In the genomic region with DNA sequence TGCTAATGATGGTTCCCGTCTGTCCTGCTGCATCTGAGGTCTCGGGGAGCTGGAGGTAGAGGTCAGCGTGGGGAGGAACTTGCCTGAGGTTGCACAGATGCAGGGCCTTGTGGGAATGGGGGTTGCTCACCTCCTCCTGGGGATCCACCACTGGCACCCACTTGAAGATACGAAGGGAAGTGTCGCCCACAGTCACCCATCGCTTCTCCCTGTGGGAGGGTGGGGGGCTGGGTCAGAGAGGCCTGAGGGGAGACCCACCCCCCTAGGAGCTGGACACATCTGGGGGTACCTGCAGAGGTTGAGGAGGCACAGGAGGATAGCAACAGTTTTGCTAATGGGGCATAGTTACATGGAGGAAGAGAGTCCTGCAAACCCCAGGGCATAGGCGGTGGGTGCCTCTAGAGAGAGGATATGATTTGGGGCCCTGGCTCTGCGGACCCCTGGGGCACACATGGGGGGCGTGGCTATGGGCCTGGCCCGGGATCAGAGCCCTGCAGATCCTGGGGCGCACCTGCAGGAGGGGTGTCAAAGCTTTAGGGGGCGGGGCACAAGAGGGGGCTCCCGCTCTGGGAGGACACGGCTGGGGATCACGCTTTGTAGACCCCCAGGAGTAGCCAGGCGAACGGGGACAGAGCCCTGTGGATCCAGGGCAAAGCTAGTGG, we compare ENCODE assay signal across 8 cellular contexts. TPM values are rescaled to one million over a fixed set of nuclear protein-coding genes. Genes with fewer than 3 reads are reported as not detected.
DNase-seq lines count a peak whose midpoint lies in the region; ATAC-seq and TF ChIP-seq lines count a peak whose summit lies in the region.

No MANE protein-coding gene starts in this region.

- peaks cover 0 to 34% (median 11%) of the 10 kb centered on the region in 3 donors for H3K36me3 Mint-ChIP-seq in CD8-positive, alpha-beta memory T cell
- H3K36me3 Mint-ChIP-seq in T-cell: peaks cover 13% of the 10 kb centered on the region

- H3K9me3 ChIP-seq in CD8-positive, alpha-beta memory T cell (ENCODE audit: low read length): no peaks in the 10 kb centered on the region
- H3K9me3 ChIP-seq in esophagus (ENCODE audit: control insufficient read depth in 2 of 2, insufficient read depth in 1 of 2, low read depth in 1 of 2, low read length in 1 of 2) (no peaks in the 10 kb centered on the region), parathyroid adenoma (ENCODE audit: control insufficient read depth, low read length) (no peaks in the 10 kb centered on the region)

- H3K27ac ChIP-seq in CD8-positive, alpha-beta memory T cell (ENCODE audit: low read depth, low read length): peak overlapping the region; percentile 64
- H3K27ac ChIP-seq in esophagus (ENCODE audit: low read depth in 2 of 2, low read length in 1 of 2): peak overlapping the region; percentile 95 to 100
- H3K27ac ChIP-seq in parathyroid adenoma: peak overlapping the region; percentile 62

- peak overlapping the region; percentile 86 for H2AFZ ChIP-seq in parathyroid adenoma

- peak overlapping the region; percentile 35 to 97 (median 86) for H3K27ac Mint-ChIP-seq in CD8-positive, alpha-beta memory T cell
- peak overlapping the region; percentile 89 to 96 for H3K27ac Mint-ChIP-seq in T-cell

- no peak for TF ChIP-seq CTCF in parathyroid adenoma (IDR thresholded peaks at IDR 0.05)

- H3K79me2 ChIP-seq in parathyroid adenoma: peaks cover 9% of the 10 kb centered on the region

- POLR2A ChIA-PET in CD8-positive, alpha-beta memory T cell (lab: Charles Lee): interaction anchor here (1.5 to 1.8 kb wide), 3 partner anchors 9 to 19 kb away, joined by 3 to 6 read pairs (median 5); no protein-coding TSS in a partner anchor
- POLR2A ChIA-PET in T-cell (lab: Charles Lee): no interaction called here

- H3K4me2 ChIP-seq in parathyroid adenoma (ENCODE audit: low read length): peak overlapping the region; percentile 98

- H3K27me3 ChIP-seq in CD8-positive, alpha-beta memory T cell (ENCODE audit: insufficient read depth, low read length, poor library complexity, severe bottlenecking): no peaks in the 10 kb centered on the region
- no peaks in the 10 kb centered on the region for H3K27me3 ChIP-seq in esophagus (ENCODE audit: control insufficient read depth in 1 of 2, insufficient read depth in 2 of 2, low read length in 2 of 2)
- no peaks in the 10 kb centered on the region for H3K27me3 ChIP-seq in parathyroid adenoma (ENCODE audit: control insufficient read depth, insufficient read depth, low read length)

- H3K4me3 Mint-ChIP-seq in CD8-positive, alpha-beta memory T cell: peak overlapping the region; percentile 83 to 94 (median 87)
- peak overlapping the region; percentile 81 to 90 (median 87) for H3K4me3 Mint-ChIP-seq in T-cell

- ATAC-seq in GM21825 (IDR thresholded peaks at IDR 0.05; ENCODE audit: unreplicated experiment): peak; percentile 6
- peak; percentile 7 to 15 (median 12) for ATAC-seq in T-cell (replicated peaks in 1 of 4)
- no peak for ATAC-seq in HG02678 (IDR thresholded peaks at IDR 0.05; ENCODE audit: unreplicated experiment)

- H3K4me3 ChIP-seq in CD8-positive, alpha-beta memory T cell (ENCODE audit: low read length): peak overlapping the region; percentile 79
- H3K4me3 ChIP-seq in esophagus (ENCODE audit: low read depth in 1 of 2, low read length in 2 of 2) (peak overlapping the region; percentile 67 to 83), parathyroid adenoma (ENCODE audit: low read depth, low read length) (peak overlapping the region; percentile 83)

- peaks cover 43 to 59% (median 51%) of the 10 kb centered on the region in 3 donors for H3K4me1 Mint-ChIP-seq in CD8-positive, alpha-beta memory T cell
- H3K4me1 Mint-ChIP-seq in T-cell: peaks cover 40 to 47% (median 45%) of the 10 kb centered on the region in 3 donors

- DNase-seq in CD8-positive, alpha-beta memory T cell: peak; percentile 17 to 67 (median 33)
- DNase-seq in T-cell: peak in 1 of 34 experiments; percentile 11
- no peak for DNase-seq in NCI-H748 treated with DMSO at 0.1 percent for 48 hours (lab: John Stamatoyannopoulos, UW)
- no peak for DNase-seq in stimulated activated CD4-positive, alpha-beta T cell treated with anti-CD3 and anti-CD28 coated beads, Interleukin-4, amount 100 ng/mL, for 4 hours

- CTCF ChIA-PET in CD8-positive, alpha-beta memory T cell (lab: Charles Lee): interaction anchor here (0.5 to 5.8 kb wide), 6 partner anchors 8 to 170 kb away, joined by 3 to 33 read pairs (median 4); no protein-coding TSS in a partner anchor
- CTCF ChIA-PET in T-cell (lab: Charles Lee): interaction anchor here in 1 of 2 donors (0.8 kb wide), 1 partner anchor 49 kb away, joined by 4 read pairs; no protein-coding TSS in a partner anchor

- WGBS in esophagus, 2 donors: 4 to 9% methylated on average over 13 to 17 of the region's 17 CpGs

- peaks cover 19% of the 10 kb centered on the region for H3K4me1 ChIP-seq in CD8-positive, alpha-beta memory T cell (ENCODE audit: insufficient read depth, low read length)
- peaks cover 2 to 24% of the 10 kb centered on the region in 2 donors for H3K4me1 ChIP-seq in esophagus (ENCODE audit: control insufficient read depth in 2 of 2, insufficient read depth in 2 of 2, low read length in 1 of 2)
- peaks cover 21% of the 10 kb centered on the region for H3K4me1 ChIP-seq in parathyroid adenoma

- peaks cover 6% of the 10 kb centered on the region for H3K36me3 ChIP-seq in CD8-positive, alpha-beta memory T cell (ENCODE audit: insufficient read depth, low read length)
- H3K36me3 ChIP-seq in esophagus (ENCODE audit: control insufficient read depth in 2 of 2, insufficient read depth in 2 of 2, low read length in 1 of 2) (peaks cover 3 to 7% of the 10 kb centered on the region in 2 donors), parathyroid adenoma (ENCODE audit: control insufficient read depth, insufficient read depth, low read length) (no peaks in the 10 kb centered on the region)

- H3K9me3 Mint-ChIP-seq in CD8-positive, alpha-beta memory T cell: no peaks in the 10 kb centered on the region
- H3K9me3 Mint-ChIP-seq in T-cell: no peaks in the 10 kb centered on the region

- peak overlapping the region; percentile 59 for H3K9ac ChIP-seq in parathyroid adenoma

- peaks cover 0 to 2% of the 10 kb centered on the region in 2 donors for H3K27me3 Mint-ChIP-seq in CD8-positive, alpha-beta memory T cell
- H3K27me3 Mint-ChIP-seq in T-cell: no peaks in the 10 kb centered on the region

RNA-seq across cellular contexts. Expression of gene BCL7C, which starts 0.7 kb away (rescaled TPM):
- 10 to 100 TPM; 31.7 to 35.0 TPM for total RNA-seq in CD8-positive, alpha-beta memory T cell
- 52.3 TPM for polyA plus RNA-seq in CD8-positive, alpha-beta memory T cell
- total RNA-seq in T-cell: 10 to 100 TPM; 21.0 to 31.9 (median 26.9) TPM
- polyA plus RNA-seq in esophagus: 10 to 100 TPM; 21.8 to 33.9 TPM

RNA-seq across cellular contexts. Expression of gene CTF1, which starts 3.2 kb away (rescaled TPM):
- total RNA-seq in CD8-positive, alpha-beta memory T cell: under 1 TPM in 1 of 2 experiments, not detected in 1; 0.33 TPM
- not detected for polyA plus RNA-seq in CD8-positive, alpha-beta memory T cell
- total RNA-seq in T-cell: under 1 TPM in 3 of 5 donors, not detected in 2; 0.38 to 0.47 (median 0.39) TPM
- polyA plus RNA-seq in esophagus: 1 to 10 TPM; 2.2 to 3.3 TPM

RNA-seq across cellular contexts. Expression of gene FBXL19, which starts 30.2 kb away (rescaled TPM):
- 10 to 100 TPM; 28.7 to 29.2 TPM for total RNA-seq in CD8-positive, alpha-beta memory T cell
- 0.25 TPM for polyA plus RNA-seq in CD8-positive, alpha-beta memory T cell
- 10 to 100 TPM; 11.5 to 22.0 (median 18.1) TPM for total RNA-seq in T-cell
- polyA plus RNA-seq in esophagus: 10 to 100 TPM; 10.7 to 35.6 TPM

RNA-seq across cellular contexts. Expression of gene ORAI3, which starts 55.7 kb away (rescaled TPM):
- 1 to 10 TPM; 8.5 to 8.8 TPM for total RNA-seq in CD8-positive, alpha-beta memory T cell
- polyA plus RNA-seq in CD8-positive, alpha-beta memory T cell: 25.8 TPM
- total RNA-seq in T-cell: 10 to 100 TPM in 3 of 5 donors, 1 to 10 TPM in 2; 6.6 to 22.3 (median 20.8) TPM
- 10 to 100 TPM in 1 of 2 donors, 1 to 10 TPM in 1; 8.5 to 11.6 TPM for polyA plus RNA-seq in esophagus

Comparison
In these comparisons a context has a peak if more than half of its experiments do, and no peak if none do; other contexts are left out.
1. DNase-seq: peak in CD8-positive, alpha-beta memory T cell (5 of 5); none in NCI-H748 treated with DMSO at 0.1 percent for 48 hours (single experiment) and stimulated activated CD4-positive, alpha-beta T cell treated with anti-CD3 and anti-CD28 coated beads, Interleukin-4, amount 100 ng/mL, for 4 hours (0 of 2).
2. Peak in every context shown above with its lines, with median percentiles within 50 percentile points of each other: H3K27ac ChIP-seq and H3K4me3 ChIP-seq.